ENCODE assay signal across 1 cellular context in genomic region chr6:20211941-20212391, GRCh38.
TF ChIP-seq lines count a peak whose summit lies in the region.

No MANE protein-coding gene starts in this region.

TF ChIP-seq in K562, 482 proteins besides CTCF, POLR2A, EP300 and RAD21 (continued from another document and continues in another):
- peak; percentile 68 for TF ChIP-seq ZBTB2 (IDR thresholded peaks at IDR 0.05)
- no peak for TF ChIP-seq ZNF282 (CRISPR knock-in tag; IDR thresholded peaks at IDR 0.05)
- TF ChIP-seq, protein P1, sequence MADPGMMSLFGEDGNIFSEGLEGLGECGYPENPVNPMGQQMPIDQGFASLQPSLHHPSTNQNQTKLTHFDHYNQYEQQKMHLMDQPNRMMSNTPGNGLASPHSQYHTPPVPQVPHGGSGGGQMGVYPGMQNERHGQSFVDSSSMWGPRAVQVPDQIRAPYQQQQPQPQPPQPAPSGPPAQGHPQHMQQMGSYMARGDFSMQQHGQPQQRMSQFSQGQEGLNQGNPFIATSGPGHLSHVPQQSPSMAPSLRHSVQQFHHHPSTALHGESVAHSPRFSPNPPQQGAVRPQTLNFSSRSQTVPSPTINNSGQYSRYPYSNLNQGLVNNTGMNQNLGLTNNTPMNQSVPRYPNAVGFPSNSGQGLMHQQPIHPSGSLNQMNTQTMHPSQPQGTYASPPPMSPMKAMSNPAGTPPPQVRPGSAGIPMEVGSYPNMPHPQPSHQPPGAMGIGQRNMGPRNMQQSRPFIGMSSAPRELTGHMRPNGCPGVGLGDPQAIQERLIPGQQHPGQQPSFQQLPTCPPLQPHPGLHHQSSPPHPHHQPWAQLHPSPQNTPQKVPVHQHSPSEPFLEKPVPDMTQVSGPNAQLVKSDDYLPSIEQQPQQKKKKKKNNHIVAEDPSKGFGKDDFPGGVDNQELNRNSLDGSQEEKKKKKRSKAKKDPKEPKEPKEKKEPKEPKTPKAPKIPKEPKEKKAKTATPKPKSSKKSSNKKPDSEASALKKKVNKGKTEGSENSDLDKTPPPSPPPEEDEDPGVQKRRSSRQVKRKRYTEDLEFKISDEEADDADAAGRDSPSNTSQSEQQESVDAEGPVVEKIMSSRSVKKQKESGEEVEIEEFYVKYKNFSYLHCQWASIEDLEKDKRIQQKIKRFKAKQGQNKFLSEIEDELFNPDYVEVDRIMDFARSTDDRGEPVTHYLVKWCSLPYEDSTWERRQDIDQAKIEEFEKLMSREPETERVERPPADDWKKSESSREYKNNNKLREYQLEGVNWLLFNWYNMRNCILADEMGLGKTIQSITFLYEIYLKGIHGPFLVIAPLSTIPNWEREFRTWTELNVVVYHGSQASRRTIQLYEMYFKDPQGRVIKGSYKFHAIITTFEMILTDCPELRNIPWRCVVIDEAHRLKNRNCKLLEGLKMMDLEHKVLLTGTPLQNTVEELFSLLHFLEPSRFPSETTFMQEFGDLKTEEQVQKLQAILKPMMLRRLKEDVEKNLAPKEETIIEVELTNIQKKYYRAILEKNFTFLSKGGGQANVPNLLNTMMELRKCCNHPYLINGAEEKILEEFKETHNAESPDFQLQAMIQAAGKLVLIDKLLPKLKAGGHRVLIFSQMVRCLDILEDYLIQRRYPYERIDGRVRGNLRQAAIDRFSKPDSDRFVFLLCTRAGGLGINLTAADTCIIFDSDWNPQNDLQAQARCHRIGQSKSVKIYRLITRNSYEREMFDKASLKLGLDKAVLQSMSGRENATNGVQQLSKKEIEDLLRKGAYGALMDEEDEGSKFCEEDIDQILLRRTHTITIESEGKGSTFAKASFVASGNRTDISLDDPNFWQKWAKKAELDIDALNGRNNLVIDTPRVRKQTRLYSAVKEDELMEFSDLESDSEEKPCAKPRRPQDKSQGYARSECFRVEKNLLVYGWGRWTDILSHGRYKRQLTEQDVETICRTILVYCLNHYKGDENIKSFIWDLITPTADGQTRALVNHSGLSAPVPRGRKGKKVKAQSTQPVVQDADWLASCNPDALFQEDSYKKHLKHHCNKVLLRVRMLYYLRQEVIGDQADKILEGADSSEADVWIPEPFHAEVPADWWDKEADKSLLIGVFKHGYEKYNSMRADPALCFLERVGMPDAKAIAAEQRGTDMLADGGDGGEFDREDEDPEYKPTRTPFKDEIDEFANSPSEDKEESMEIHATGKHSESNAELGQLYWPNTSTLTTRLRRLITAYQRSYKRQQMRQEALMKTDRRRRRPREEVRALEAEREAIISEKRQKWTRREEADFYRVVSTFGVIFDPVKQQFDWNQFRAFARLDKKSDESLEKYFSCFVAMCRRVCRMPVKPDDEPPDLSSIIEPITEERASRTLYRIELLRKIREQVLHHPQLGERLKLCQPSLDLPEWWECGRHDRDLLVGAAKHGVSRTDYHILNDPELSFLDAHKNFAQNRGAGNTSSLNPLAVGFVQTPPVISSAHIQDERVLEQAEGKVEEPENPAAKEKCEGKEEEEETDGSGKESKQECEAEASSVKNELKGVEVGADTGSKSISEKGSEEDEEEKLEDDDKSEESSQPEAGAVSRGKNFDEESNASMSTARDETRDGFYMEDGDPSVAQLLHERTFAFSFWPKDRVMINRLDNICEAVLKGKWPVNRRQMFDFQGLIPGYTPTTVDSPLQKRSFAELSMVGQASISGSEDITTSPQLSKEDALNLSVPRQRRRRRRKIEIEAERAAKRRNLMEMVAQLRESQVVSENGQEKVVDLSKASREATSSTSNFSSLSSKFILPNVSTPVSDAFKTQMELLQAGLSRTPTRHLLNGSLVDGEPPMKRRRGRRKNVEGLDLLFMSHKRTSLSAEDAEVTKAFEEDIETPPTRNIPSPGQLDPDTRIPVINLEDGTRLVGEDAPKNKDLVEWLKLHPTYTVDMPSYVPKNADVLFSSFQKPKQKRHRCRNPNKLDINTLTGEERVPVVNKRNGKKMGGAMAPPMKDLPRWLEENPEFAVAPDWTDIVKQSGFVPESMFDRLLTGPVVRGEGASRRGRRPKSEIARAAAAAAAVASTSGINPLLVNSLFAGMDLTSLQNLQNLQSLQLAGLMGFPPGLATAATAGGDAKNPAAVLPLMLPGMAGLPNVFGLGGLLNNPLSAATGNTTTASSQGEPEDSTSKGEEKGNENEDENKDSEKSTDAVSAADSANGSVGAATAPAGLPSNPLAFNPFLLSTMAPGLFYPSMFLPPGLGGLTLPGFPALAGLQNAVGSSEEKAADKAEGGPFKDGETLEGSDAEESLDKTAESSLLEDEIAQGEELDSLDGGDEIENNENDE (IDR thresholded peaks at IDR 0.05; ENCODE audit: low read depth, low read length) = no peak
- TF ChIP-seq GATAD2B (IDR thresholded peaks at IDR 0.05; ENCODE audit: borderline replicate concordance) = no peak
- peak; percentile 54; the same call in 1 of the 2 replicates for TF ChIP-seq MTA3 (IDR thresholded peaks at IDR 0.05; ENCODE audit: borderline replicate concordance)
- TF ChIP-seq, protein P2, sequence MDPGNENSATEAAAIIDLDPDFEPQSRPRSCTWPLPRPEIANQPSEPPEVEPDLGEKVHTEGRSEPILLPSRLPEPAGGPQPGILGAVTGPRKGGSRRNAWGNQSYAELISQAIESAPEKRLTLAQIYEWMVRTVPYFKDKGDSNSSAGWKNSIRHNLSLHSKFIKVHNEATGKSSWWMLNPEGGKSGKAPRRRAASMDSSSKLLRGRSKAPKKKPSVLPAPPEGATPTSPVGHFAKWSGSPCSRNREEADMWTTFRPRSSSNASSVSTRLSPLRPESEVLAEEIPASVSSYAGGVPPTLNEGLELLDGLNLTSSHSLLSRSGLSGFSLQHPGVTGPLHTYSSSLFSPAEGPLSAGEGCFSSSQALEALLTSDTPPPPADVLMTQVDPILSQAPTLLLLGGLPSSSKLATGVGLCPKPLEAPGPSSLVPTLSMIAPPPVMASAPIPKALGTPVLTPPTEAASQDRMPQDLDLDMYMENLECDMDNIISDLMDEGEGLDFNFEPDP (CRISPR knock-in tag; IDR thresholded peaks at IDR 0.05) = 0 out of 2 replicates have a peak, but pooled peaks have one; percentile 28
- TF ChIP-seq, protein P3, sequence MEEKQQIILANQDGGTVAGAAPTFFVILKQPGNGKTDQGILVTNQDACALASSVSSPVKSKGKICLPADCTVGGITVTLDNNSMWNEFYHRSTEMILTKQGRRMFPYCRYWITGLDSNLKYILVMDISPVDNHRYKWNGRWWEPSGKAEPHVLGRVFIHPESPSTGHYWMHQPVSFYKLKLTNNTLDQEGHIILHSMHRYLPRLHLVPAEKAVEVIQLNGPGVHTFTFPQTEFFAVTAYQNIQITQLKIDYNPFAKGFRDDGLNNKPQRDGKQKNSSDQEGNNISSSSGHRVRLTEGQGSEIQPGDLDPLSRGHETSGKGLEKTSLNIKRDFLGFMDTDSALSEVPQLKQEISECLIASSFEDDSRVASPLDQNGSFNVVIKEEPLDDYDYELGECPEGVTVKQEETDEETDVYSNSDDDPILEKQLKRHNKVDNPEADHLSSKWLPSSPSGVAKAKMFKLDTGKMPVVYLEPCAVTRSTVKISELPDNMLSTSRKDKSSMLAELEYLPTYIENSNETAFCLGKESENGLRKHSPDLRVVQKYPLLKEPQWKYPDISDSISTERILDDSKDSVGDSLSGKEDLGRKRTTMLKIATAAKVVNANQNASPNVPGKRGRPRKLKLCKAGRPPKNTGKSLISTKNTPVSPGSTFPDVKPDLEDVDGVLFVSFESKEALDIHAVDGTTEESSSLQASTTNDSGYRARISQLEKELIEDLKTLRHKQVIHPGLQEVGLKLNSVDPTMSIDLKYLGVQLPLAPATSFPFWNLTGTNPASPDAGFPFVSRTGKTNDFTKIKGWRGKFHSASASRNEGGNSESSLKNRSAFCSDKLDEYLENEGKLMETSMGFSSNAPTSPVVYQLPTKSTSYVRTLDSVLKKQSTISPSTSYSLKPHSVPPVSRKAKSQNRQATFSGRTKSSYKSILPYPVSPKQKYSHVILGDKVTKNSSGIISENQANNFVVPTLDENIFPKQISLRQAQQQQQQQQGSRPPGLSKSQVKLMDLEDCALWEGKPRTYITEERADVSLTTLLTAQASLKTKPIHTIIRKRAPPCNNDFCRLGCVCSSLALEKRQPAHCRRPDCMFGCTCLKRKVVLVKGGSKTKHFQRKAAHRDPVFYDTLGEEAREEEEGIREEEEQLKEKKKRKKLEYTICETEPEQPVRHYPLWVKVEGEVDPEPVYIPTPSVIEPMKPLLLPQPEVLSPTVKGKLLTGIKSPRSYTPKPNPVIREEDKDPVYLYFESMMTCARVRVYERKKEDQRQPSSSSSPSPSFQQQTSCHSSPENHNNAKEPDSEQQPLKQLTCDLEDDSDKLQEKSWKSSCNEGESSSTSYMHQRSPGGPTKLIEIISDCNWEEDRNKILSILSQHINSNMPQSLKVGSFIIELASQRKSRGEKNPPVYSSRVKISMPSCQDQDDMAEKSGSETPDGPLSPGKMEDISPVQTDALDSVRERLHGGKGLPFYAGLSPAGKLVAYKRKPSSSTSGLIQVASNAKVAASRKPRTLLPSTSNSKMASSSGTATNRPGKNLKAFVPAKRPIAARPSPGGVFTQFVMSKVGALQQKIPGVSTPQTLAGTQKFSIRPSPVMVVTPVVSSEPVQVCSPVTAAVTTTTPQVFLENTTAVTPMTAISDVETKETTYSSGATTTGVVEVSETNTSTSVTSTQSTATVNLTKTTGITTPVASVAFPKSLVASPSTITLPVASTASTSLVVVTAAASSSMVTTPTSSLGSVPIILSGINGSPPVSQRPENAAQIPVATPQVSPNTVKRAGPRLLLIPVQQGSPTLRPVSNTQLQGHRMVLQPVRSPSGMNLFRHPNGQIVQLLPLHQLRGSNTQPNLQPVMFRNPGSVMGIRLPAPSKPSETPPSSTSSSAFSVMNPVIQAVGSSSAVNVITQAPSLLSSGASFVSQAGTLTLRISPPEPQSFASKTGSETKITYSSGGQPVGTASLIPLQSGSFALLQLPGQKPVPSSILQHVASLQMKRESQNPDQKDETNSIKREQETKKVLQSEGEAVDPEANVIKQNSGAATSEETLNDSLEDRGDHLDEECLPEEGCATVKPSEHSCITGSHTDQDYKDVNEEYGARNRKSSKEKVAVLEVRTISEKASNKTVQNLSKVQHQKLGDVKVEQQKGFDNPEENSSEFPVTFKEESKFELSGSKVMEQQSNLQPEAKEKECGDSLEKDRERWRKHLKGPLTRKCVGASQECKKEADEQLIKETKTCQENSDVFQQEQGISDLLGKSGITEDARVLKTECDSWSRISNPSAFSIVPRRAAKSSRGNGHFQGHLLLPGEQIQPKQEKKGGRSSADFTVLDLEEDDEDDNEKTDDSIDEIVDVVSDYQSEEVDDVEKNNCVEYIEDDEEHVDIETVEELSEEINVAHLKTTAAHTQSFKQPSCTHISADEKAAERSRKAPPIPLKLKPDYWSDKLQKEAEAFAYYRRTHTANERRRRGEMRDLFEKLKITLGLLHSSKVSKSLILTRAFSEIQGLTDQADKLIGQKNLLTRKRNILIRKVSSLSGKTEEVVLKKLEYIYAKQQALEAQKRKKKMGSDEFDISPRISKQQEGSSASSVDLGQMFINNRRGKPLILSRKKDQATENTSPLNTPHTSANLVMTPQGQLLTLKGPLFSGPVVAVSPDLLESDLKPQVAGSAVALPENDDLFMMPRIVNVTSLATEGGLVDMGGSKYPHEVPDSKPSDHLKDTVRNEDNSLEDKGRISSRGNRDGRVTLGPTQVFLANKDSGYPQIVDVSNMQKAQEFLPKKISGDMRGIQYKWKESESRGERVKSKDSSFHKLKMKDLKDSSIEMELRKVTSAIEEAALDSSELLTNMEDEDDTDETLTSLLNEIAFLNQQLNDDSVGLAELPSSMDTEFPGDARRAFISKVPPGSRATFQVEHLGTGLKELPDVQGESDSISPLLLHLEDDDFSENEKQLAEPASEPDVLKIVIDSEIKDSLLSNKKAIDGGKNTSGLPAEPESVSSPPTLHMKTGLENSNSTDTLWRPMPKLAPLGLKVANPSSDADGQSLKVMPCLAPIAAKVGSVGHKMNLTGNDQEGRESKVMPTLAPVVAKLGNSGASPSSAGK (IDR thresholded peaks at IDR 0.05) = peak; percentile 88; the same call in 1 of the 2 replicates
- TF ChIP-seq TGIF2 (CRISPR knock-in tag; IDR thresholded peaks at IDR 0.05) = no peak
- TF ChIP-seq ZNF23 (CRISPR knock-in tag; IDR thresholded peaks at IDR 0.05) = no peak
- no peak for TF ChIP-seq E2F5 (CRISPR knock-in tag; IDR thresholded peaks at IDR 0.05)
- TF ChIP-seq ZBTB8A (IDR thresholded peaks at IDR 0.05; ENCODE audit: partially characterized antibody) = no peak
- peak in 1 of 2 experiments; percentile 100; a peak in 2 of 4 replicates for TF ChIP-seq KDM4B (IDR thresholded peaks at IDR 0.05; ENCODE audit: borderline replicate concordance in 2 of 2, low read depth in 1 of 2)
- no peak for TF ChIP-seq ZNF224 (CRISPR knock-in tag; IDR thresholded peaks at IDR 0.05)
- no peak for TF ChIP-seq ZNF586 (CRISPR knock-in tag; conservative IDR thresholded peaks at IDR 0.05)
- no peak for TF ChIP-seq L3MBTL2 (IDR thresholded peaks at IDR 0.05)
- TF ChIP-seq JUND (IDR thresholded peaks at IDR 0.05; ENCODE audit: borderline replicate concordance, low read depth, low read length) = no peak
- 0 out of 3 replicates have a peak, but pooled peaks have one; percentile 3 for TF ChIP-seq JUND (tag; IDR thresholded peaks at IDR 0.05; ENCODE audit: borderline replicate concordance, low read depth, low read length)
- peak; percentile 30; the same call in 1 of the 2 replicates for TF ChIP-seq LCOR (CRISPR knock-in tag; IDR thresholded peaks at IDR 0.05)
- no peak for TF ChIP-seq POLR2G (IDR thresholded peaks at IDR 0.05; ENCODE audit: low read depth, low read length)
- TF ChIP-seq EP400 (IDR thresholded peaks at IDR 0.05) = peak; percentile 31; the same call in 1 of the 2 replicates
- TF ChIP-seq EHMT2 (IDR thresholded peaks at IDR 0.05) = 0 out of 2 replicates have a peak, but pooled peaks have one; percentile 38
- no peak for TF ChIP-seq ZNF764 (CRISPR knock-in tag; IDR thresholded peaks at IDR 0.05; ENCODE audit: low read depth)
- no peak for TF ChIP-seq SPI1 (IDR thresholded peaks at IDR 0.05; ENCODE audit: borderline replicate concordance, low read depth, low read length)
- 0 out of 2 replicates have a peak, but pooled peaks have one; percentile 15 for TF ChIP-seq FOXK1 (CRISPR knock-in tag; IDR thresholded peaks at IDR 0.05; ENCODE audit: borderline replicate concordance)
- no peak; a peak in 1 of 3 replicates for TF ChIP-seq CBX3 (IDR thresholded peaks at IDR 0.05; ENCODE audit: borderline replicate concordance in 1 of 2, low read length in 2 of 2)
- TF ChIP-seq CTBP1 (IDR thresholded peaks at IDR 0.05; ENCODE audit: borderline replicate concordance) = 0 out of 2 replicates have a peak, but pooled peaks have one; percentile 83
- TF ChIP-seq FOXP1 (CRISPR knock-in tag; IDR thresholded peaks at IDR 0.05) = peak; percentile 78; the same call in 1 of the 2 replicates
- no peak for TF ChIP-seq JUN (IDR thresholded peaks at IDR 0.05; ENCODE audit: borderline replicate concordance, low read depth, low read length)
- peak; percentile 82; the same call in 1 of the 2 replicates for TF ChIP-seq JUN (CRISPR knock-in tag; IDR thresholded peaks at IDR 0.05; ENCODE audit: borderline replicate concordance)
- TF ChIP-seq CBFA2T2 (conservative IDR thresholded peaks at IDR 0.05) = no peak
